ENCODE assay signal across 12 cellular contexts in genomic region chr16:54242199-54242598, GRCh38. TPM values are rescaled to one million over a fixed set of nuclear protein-coding genes. Genes with fewer than 3 reads are reported as not detected.
DNase-seq lines count a peak whose midpoint lies in the region; ATAC-seq and TF ChIP-seq lines count a peak whose summit lies in the region.
"Had no signal": no experiment of that assay in that cellular context is flagged by ENCODE, and none has a peak within 500 bp of the region (broad histone marks: within the 10 kb centered on the region; RNA-seq: fewer than 3 reads in every experiment).

No MANE protein-coding gene starts in this region.

- H3K27ac ChIP-seq in DND-41 (ENCODE audit: low read length) = peak overlapping the region; percentile 89
- H3K27ac ChIP-seq in HEK293 (ENCODE audit: extremely low read depth, low read depth, low read length) = no peak overlapping the region
- no peak overlapping the region for H3K27ac ChIP-seq in RWPE2 (ENCODE audit: poor library complexity, severe bottlenecking)

- POLR2A ChIA-PET in HEK293 (lab: Yijun Ruan, JAX) = no interaction called here

- ATAC-seq in DND-41 (ENCODE audit: insufficient read depth, low read depth) (no peak), RWPE2 (ENCODE audit: low read depth) (peak; percentile 48), GM19328 (IDR thresholded peaks at IDR 0.05; ENCODE audit: unreplicated experiment) (no peak)

- H3K79me2 ChIP-seq in DND-41 (ENCODE audit: insufficient read depth, low read length) = no peaks in the 10 kb centered on the region

- H3K4me2 ChIP-seq in DND-41 (ENCODE audit: insufficient read depth, low read length) = no peak overlapping the region

- CTCF ChIA-PET in HEK293 (lab: Yijun Ruan, JAX) = interaction anchor here (1.2 to 1.4 kb wide), 2 partner anchors 350 to 692 kb away, joined by 3 to 4 read pairs; no protein-coding TSS in a partner anchor

- no peak overlapping the region for H2AFZ ChIP-seq in DND-41 (ENCODE audit: low read depth, low read length)

- H3K4me1 ChIP-seq in DND-41 (ENCODE audit: insufficient read depth, low read length) (peaks cover 61% of the 10 kb centered on the region), HEK293 (ENCODE audit: control insufficient read depth, insufficient read depth, low read length) (peaks cover 11% of the 10 kb centered on the region), RWPE2 (ENCODE audit: insufficient read depth, poor library complexity, severe bottlenecking) (no peaks in the 10 kb centered on the region)

- H3K9me3 ChIP-seq in DND-41 (ENCODE audit: insufficient read depth, low read length, severe bottlenecking) = no peaks in the 10 kb centered on the region
- H3K9me3 ChIP-seq in HEK293 (ENCODE audit: control insufficient read depth, insufficient read depth, low read depth, low read length) = no peaks in the 10 kb centered on the region
- no peaks in the 10 kb centered on the region for H3K9me3 ChIP-seq in RWPE2 (ENCODE audit: severe bottlenecking)

- H3K9ac ChIP-seq in DND-41 (ENCODE audit: low read depth, low read length) = no peak overlapping the region

- H4K20me1 ChIP-seq in DND-41 (ENCODE audit: insufficient read depth, low read length) = no peaks in the 10 kb centered on the region

- TF ChIP-seq CTCF in DND-41 (IDR thresholded peaks at IDR 0.05; ENCODE audit: borderline replicate concordance, extremely low read depth, low read length, poor library complexity, severe bottlenecking) (no peak), HEK293 (tag by site-specific recombination; IDR thresholded peaks at IDR 0.05) (no peak), RWPE2 (IDR thresholded peaks at IDR 0.05; ENCODE audit: poor library complexity, severe bottlenecking) (no peak)

- no peak overlapping the region for H3K4me3 ChIP-seq in DND-41 (ENCODE audit: low read depth in 1 of 2, low read length in 2 of 2)
- H3K4me3 ChIP-seq in HEK293 (ENCODE audit: low read depth, low read length) = no peak overlapping the region
- no peak overlapping the region for H3K4me3 ChIP-seq in RWPE2 (ENCODE audit: severe bottlenecking)
- H3K4me3 ChIP-seq: MG63 had no signal

- H3K36me3 ChIP-seq in DND-41 (ENCODE audit: insufficient read depth, low read length) (no peaks in the 10 kb centered on the region), HEK293 (ENCODE audit: control insufficient read depth in 2 of 2, insufficient read depth in 1 of 2, low read length in 2 of 2) (no peaks in the 10 kb centered on the region), RWPE2 (ENCODE audit: low read depth) (no peaks in the 10 kb centered on the region)
- H3K36me3 ChIP-seq: MG63 had no signal

- no peaks in the 10 kb centered on the region for H3K27me3 ChIP-seq in DND-41 (ENCODE audit: insufficient read depth, low read length, poor library complexity)
- no peaks in the 10 kb centered on the region for H3K27me3 ChIP-seq in RWPE2 (ENCODE audit: insufficient read depth, poor library complexity, severe bottlenecking)
- H3K27me3 ChIP-seq: MG63 had no signal

- peak; percentile 47 for DNase-seq in DND-41
- DNase-seq in RWPE2 (ENCODE audit: low spot score) = no peak
- DNase-seq in inferior parietal cortex (ENCODE audit: extremely low spot score) = peak; percentile 2
- no peak for DNase-seq in NCI-H1105 (lab: John Stamatoyannopoulos, UW)
- no peak for DNase-seq in ureter (ENCODE audit: low spot score)
- DNase-seq: activated CD8-positive, alpha-beta memory T cell treated with anti-CD3 and anti-CD28 coated beads, Interleukin-2, amount 50 U/mL, for 48 hours; amniotic stem cell; COR-L47; MG63; stimulated activated CD4-positive, alpha-beta T cell treated with anti-CD3 and anti-CD28 coated beads, Interleukin-2, amount 100 ng/mL, for 48 hours had no signal

TF ChIP-seq in HEK293, 187 proteins besides CTCF, POLR2A, EP300 and RAD21:
- TF ChIP-seq ZIC2 (tag by site-specific recombination; IDR thresholded peaks at IDR 0.05) (peak; percentile 84), INSM2 (tag by site-specific recombination; IDR thresholded peaks at IDR 0.05) (no peak), ZNF174 (tag by site-specific recombination; IDR thresholded peaks at IDR 0.05) (no peak), ZNF76 (tag by site-specific recombination; IDR thresholded peaks at IDR 0.05; ENCODE audit: borderline replicate concordance, low read depth) (peak; percentile 84), ZNF747 (tag by site-specific recombination; IDR thresholded peaks at IDR 0.05) (no peak), ZFHX2 (tag by site-specific recombination; conservative IDR thresholded peaks at IDR 0.05) (no peak), ZBTB44 (tag by site-specific recombination; IDR thresholded peaks at IDR 0.05) (peak; percentile 80), ZBTB6 (tag by site-specific recombination; IDR thresholded peaks at IDR 0.05) (no peak), ZNF404 (tag by site-specific recombination; IDR thresholded peaks at IDR 0.05) (no peak), ZNF433 (tag by site-specific recombination; IDR thresholded peaks at IDR 0.05; ENCODE audit: low read depth) (no peak), ZNF521 (tag by site-specific recombination; IDR thresholded peaks at IDR 0.05) (no peak), ZEB2 (tag by site-specific recombination; IDR thresholded peaks at IDR 0.05) (no peak)
TF ChIP-seq in HEK293: peak in this region for 3.

RNA-seq across cellular contexts. Expression of gene IRX3, which starts 44.4 kb away (rescaled TPM):
- total RNA-seq in ureter = 10.9 TPM

Comparison
In these comparisons a context has a peak if more than half of its experiments do, and no peak if none do; other contexts are left out.
1. DNase-seq: peak in DND-41 (single experiment) and inferior parietal cortex (single experiment); none in RWPE2 (single experiment), NCI-H1105 (single experiment) and ureter (single experiment).